ENCODE assay signal across 1 cellular context in the genomic region with DNA sequence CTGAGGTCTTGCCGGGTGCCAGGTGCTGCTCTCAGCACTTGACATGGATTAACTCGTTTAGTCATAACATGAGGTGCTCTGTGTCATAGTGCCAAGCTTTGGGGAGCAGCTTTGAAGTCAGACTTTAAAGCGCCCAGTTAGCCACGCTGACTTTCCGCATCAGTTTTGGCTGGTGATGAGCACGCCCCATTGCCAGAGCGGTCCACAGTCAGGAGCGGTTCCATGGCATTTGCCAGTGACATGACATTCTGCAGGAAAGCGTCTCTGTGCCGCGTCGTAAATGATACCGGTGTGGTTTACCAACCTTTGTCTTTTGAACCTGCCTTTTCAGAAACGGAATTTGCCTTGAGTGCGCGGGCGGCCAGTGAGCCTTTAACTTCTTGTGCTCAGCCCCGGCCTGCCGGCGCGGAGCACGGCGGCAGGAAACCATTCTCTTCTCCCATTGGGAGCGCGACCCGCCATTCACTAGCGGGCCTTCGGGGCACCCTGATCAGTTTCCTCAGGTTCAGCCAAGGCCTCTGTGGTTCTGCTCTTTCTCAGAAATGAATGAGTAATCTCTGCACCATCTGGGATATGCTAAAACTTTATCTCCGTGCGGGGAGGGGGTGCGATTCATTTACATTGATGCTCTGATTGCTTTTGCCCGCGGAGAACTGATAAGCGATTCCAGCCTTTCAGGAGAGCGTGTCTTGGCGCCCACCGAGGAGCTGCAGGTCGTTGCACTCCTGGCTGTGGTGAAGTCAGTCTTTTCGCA.
TF ChIP-seq lines count a peak whose summit lies in the region.

No MANE protein-coding gene starts in this region.

TF ChIP-seq in HepG2, 621 proteins besides CTCF, POLR2A, EP300 and RAD21 (continued from another document and continues in another):
- TF ChIP-seq, protein P1, sequence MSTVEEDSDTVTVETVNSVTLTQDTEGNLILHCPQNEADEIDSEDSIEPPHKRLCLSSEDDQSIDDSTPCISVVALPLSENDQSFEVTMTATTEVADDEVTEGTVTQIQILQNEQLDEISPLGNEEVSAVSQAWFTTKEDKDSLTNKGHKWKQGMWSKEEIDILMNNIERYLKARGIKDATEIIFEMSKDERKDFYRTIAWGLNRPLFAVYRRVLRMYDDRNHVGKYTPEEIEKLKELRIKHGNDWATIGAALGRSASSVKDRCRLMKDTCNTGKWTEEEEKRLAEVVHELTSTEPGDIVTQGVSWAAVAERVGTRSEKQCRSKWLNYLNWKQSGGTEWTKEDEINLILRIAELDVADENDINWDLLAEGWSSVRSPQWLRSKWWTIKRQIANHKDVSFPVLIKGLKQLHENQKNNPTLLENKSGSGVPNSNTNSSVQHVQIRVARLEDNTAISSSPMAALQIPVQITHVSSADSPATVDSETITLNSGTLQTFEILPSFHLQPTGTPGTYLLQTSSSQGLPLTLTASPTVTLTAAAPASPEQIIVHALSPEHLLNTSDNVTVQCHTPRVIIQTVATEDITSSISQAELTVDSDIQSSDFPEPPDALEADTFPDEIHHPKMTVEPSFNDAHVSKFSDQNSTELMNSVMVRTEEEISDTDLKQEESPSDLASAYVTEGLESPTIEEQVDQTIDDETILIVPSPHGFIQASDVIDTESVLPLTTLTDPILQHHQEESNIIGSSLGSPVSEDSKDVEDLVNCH (CRISPR knock-in tag; IDR thresholded peaks at IDR 0.05): no peak
- no peak for TF ChIP-seq SRY (CRISPR knock-in tag; IDR thresholded peaks at IDR 0.05)
- TF ChIP-seq ZNF430 (CRISPR knock-in tag; IDR thresholded peaks at IDR 0.05): no peak
- TF ChIP-seq HDAC2 (CRISPR knock-in tag; IDR thresholded peaks at IDR 0.05): no peak
- TF ChIP-seq MTF2 (CRISPR knock-in tag; IDR thresholded peaks at IDR 0.05; ENCODE audit: borderline replicate concordance): no peak
- TF ChIP-seq, protein P2, sequence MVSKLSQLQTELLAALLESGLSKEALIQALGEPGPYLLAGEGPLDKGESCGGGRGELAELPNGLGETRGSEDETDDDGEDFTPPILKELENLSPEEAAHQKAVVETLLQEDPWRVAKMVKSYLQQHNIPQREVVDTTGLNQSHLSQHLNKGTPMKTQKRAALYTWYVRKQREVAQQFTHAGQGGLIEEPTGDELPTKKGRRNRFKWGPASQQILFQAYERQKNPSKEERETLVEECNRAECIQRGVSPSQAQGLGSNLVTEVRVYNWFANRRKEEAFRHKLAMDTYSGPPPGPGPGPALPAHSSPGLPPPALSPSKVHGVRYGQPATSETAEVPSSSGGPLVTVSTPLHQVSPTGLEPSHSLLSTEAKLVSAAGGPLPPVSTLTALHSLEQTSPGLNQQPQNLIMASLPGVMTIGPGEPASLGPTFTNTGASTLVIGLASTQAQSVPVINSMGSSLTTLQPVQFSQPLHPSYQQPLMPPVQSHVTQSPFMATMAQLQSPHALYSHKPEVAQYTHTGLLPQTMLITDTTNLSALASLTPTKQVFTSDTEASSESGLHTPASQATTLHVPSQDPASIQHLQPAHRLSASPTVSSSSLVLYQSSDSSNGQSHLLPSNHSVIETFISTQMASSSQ (IDR thresholded peaks at IDR 0.05; ENCODE audit: low read depth): no peak
- TF ChIP-seq, protein P2 (CRISPR knock-in tag; IDR thresholded peaks at IDR 0.05; ENCODE audit: borderline replicate concordance): no peak
- TF ChIP-seq RXRA (CRISPR knock-in tag; IDR thresholded peaks at IDR 0.05): 0 out of 2 replicates have a peak, but pooled peaks have one; percentile 20
- no peak for TF ChIP-seq ZNF317 (CRISPR knock-in tag; IDR thresholded peaks at IDR 0.05)
- TF ChIP-seq, protein P3, sequence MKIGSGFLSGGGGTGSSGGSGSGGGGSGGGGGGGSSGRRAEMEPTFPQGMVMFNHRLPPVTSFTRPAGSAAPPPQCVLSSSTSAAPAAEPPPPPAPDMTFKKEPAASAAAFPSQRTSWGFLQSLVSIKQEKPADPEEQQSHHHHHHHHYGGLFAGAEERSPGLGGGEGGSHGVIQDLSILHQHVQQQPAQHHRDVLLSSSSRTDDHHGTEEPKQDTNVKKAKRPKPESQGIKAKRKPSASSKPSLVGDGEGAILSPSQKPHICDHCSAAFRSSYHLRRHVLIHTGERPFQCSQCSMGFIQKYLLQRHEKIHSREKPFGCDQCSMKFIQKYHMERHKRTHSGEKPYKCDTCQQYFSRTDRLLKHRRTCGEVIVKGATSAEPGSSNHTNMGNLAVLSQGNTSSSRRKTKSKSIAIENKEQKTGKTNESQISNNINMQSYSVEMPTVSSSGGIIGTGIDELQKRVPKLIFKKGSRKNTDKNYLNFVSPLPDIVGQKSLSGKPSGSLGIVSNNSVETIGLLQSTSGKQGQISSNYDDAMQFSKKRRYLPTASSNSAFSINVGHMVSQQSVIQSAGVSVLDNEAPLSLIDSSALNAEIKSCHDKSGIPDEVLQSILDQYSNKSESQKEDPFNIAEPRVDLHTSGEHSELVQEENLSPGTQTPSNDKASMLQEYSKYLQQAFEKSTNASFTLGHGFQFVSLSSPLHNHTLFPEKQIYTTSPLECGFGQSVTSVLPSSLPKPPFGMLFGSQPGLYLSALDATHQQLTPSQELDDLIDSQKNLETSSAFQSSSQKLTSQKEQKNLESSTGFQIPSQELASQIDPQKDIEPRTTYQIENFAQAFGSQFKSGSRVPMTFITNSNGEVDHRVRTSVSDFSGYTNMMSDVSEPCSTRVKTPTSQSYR (CRISPR knock-in tag; IDR thresholded peaks at IDR 0.05; ENCODE audit: borderline replicate concordance): no peak
- TF ChIP-seq KLF12 (CRISPR knock-in tag; IDR thresholded peaks at IDR 0.05; ENCODE audit: borderline replicate concordance): no peak
- TF ChIP-seq POLR2AphosphoS2 (IDR thresholded peaks at IDR 0.05; ENCODE audit: low read depth, low read length): no peak
- TF ChIP-seq TCF7L2 (IDR thresholded peaks at IDR 0.05; ENCODE audit: low read depth, low read length): no peak
- TF ChIP-seq, protein P4, sequence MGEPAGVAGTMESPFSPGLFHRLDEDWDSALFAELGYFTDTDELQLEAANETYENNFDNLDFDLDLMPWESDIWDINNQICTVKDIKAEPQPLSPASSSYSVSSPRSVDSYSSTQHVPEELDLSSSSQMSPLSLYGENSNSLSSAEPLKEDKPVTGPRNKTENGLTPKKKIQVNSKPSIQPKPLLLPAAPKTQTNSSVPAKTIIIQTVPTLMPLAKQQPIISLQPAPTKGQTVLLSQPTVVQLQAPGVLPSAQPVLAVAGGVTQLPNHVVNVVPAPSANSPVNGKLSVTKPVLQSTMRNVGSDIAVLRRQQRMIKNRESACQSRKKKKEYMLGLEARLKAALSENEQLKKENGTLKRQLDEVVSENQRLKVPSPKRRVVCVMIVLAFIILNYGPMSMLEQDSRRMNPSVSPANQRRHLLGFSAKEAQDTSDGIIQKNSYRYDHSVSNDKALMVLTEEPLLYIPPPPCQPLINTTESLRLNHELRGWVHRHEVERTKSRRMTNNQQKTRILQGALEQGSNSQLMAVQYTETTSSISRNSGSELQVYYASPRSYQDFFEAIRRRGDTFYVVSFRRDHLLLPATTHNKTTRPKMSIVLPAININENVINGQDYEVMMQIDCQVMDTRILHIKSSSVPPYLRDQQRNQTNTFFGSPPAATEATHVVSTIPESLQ (CRISPR knock-in tag; conservative IDR thresholded peaks at IDR 0.05): no peak
- TF ChIP-seq KDM2A (CRISPR knock-in tag; IDR thresholded peaks at IDR 0.05; ENCODE audit: borderline replicate concordance, low read depth): no peak
- TF ChIP-seq, protein P5, sequence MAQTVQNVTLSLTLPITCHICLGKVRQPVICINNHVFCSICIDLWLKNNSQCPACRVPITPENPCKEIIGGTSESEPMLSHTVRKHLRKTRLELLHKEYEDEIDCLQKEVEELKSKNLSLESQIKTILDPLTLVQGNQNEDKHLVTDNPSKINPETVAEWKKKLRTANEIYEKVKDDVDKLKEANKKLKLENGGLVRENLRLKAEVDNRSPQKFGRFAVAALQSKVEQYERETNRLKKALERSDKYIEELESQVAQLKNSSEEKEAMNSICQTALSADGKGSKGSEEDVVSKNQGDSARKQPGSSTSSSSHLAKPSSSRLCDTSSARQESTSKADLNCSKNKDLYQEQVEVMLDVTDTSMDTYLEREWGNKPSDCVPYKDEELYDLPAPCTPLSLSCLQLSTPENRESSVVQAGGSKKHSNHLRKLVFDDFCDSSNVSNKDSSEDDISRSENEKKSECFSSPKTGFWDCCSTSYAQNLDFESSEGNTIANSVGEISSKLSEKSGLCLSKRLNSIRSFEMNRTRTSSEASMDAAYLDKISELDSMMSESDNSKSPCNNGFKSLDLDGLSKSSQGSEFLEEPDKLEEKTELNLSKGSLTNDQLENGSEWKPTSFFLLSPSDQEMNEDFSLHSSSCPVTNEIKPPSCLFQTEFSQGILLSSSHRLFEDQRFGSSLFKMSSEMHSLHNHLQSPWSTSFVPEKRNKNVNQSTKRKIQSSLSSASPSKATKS (CRISPR knock-in tag; IDR thresholded peaks at IDR 0.05): no peak
- no peak for TF ChIP-seq MBNL3 (CRISPR knock-in tag; conservative IDR thresholded peaks at IDR 0.05)
- no peak for TF ChIP-seq POGZ (CRISPR knock-in tag; IDR thresholded peaks at IDR 0.05)
- TF ChIP-seq, protein P6, sequence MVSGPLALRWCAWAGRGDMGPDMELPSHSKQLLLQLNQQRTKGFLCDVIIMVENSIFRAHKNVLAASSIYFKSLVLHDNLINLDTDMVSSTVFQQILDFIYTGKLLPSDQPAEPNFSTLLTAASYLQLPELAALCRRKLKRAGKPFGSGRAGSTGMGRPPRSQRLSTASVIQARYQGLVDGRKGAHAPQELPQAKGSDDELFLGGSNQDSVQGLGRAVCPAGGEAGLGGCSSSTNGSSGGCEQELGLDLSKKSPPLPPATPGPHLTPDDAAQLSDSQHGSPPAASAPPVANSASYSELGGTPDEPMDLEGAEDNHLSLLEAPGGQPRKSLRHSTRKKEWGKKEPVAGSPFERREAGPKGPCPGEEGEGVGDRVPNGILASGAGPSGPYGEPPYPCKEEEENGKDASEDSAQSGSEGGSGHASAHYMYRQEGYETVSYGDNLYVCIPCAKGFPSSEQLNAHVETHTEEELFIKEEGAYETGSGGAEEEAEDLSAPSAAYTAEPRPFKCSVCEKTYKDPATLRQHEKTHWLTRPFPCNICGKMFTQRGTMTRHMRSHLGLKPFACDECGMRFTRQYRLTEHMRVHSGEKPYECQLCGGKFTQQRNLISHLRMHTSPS (CRISPR knock-in tag; IDR thresholded peaks at IDR 0.05; ENCODE audit: low read depth): no peak
- TF ChIP-seq ZFY (CRISPR knock-in tag; IDR thresholded peaks at IDR 0.05): peak; percentile 70
- no peak for TF ChIP-seq PPARG (CRISPR knock-in tag; conservative IDR thresholded peaks at IDR 0.05)
- TF ChIP-seq SOX6 (IDR thresholded peaks at IDR 0.05): no peak
- no peak; the same call in 1 of the 2 replicates for TF ChIP-seq SOX6 (CRISPR knock-in tag; IDR thresholded peaks at IDR 0.05)
- TF ChIP-seq SOX13 (IDR thresholded peaks at IDR 0.05): no peak
- no peak for TF ChIP-seq SOX13 (CRISPR knock-in tag; conservative IDR thresholded peaks at IDR 0.05 in 1 of 2, IDR thresholded peaks at IDR 0.05 in 1 of 2)
- TF ChIP-seq, protein P7, sequence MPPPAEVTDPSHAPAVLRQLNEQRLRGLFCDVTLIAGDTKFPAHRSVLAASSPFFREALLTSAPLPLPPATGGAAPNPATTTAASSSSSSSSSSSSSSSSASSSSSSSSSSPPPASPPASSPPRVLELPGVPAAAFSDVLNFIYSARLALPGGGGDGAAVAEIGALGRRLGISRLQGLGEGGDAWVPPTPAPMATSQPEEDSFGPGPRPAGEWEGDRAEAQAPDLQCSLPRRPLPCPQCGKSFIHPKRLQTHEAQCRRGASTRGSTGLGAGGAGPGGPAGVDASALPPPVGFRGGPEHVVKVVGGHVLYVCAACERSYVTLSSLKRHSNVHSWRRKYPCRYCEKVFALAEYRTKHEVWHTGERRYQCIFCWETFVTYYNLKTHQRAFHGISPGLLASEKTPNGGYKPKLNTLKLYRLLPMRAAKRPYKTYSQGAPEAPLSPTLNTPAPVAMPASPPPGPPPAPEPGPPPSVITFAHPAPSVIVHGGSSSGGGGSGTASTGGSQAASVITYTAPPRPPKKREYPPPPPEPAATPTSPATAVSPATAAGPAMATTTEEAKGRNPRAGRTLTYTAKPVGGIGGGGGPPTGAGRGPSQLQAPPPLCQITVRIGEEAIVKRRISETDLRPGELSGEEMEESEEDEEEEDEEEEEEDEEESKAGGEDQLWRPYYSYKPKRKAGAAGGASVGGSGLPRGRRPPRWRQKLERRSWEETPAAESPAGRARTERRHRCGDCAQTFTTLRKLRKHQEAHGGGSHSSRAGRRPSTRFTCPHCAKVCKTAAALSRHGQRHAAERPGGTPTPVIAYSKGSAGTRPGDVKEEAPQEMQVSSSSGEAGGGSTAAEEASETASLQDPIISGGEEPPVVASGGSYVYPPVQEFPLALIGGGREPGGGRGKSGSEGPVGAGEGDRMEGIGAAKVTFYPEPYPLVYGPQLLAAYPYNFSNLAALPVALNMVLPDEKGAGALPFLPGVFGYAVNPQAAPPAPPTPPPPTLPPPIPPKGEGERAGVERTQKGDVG (CRISPR knock-in tag; IDR thresholded peaks at IDR 0.05; ENCODE audit: borderline replicate concordance): peak; percentile 73; the same call in 1 of the 2 replicates
- no peak for TF ChIP-seq NONO (IDR thresholded peaks at IDR 0.05)
- TF ChIP-seq NONO (CRISPR knock-in tag; conservative IDR thresholded peaks at IDR 0.05): no peak
- TF ChIP-seq ZNF703 (CRISPR knock-in tag; IDR thresholded peaks at IDR 0.05; ENCODE audit: borderline replicate concordance): no peak
- no peak for TF ChIP-seq SRF (IDR thresholded peaks at IDR 0.05; ENCODE audit: low read depth, low read length)
- no peak for TF ChIP-seq ZNF160 (CRISPR knock-in tag; IDR thresholded peaks at IDR 0.05)
